In the genomic region with DNA sequence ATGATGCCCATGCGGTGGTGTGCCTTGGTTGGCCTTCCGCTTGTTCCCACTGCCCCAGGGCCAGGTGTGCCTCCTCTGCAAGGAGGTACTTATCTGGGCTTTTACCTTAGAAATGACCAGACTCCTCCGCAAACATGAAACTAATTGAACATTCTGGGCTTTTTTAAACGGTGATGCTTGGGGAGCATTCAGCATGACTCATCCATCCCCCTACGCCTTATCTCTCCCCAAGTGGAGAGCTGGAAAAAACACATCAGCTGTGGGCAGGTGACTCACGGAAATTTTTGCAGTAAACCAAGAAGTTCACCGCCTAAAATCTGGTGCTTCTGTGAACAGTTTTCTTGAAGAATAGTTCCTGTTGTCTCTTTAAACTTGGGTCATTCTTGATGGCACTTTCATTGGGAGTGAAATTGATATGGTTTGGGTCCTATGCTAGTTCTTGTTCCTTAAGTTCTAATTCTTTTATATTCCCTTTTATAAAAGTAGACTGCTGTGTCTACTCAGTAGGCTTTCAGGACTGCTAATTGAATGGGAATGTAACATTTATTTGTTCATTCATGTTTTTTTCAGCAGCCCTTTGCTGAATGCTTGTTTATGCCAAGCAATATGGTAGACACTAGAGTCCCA, we compare ENCODE assay signal across 1 cellular context.
TF ChIP-seq lines count a peak whose summit lies in the region.

No MANE protein-coding gene starts in this region.

TF ChIP-seq in K562, 482 proteins besides CTCF, POLR2A, EP300 and RAD21 (continued from another document and continues in another):
- TF ChIP-seq, protein P1, sequence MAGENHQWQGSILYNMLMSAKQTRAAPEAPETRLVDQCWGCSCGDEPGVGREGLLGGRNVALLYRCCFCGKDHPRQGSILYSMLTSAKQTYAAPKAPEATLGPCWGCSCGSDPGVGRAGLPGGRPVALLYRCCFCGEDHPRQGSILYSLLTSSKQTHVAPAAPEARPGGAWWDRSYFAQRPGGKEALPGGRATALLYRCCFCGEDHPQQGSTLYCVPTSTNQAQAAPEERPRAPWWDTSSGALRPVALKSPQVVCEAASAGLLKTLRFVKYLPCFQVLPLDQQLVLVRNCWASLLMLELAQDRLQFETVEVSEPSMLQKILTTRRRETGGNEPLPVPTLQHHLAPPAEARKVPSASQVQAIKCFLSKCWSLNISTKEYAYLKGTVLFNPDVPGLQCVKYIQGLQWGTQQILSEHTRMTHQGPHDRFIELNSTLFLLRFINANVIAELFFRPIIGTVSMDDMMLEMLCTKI (IDR thresholded peaks at IDR 0.05; ENCODE audit: partially characterized antibody), result no peak
- TF ChIP-seq ZNF354B (CRISPR knock-in tag; IDR thresholded peaks at IDR 0.05) (no peak), HDAC2 (IDR thresholded peaks at IDR 0.05) (peak; percentile 82), CEBPG (CRISPR knock-in tag; IDR thresholded peaks at IDR 0.05) (no peak), CEBPG (tag; conservative IDR thresholded peaks at IDR 0.05 in 1 of 2, IDR thresholded peaks at IDR 0.05 in 1 of 2) (no peak), KAT7 (CRISPR knock-in tag; IDR thresholded peaks at IDR 0.05; ENCODE audit: borderline replicate concordance) (no peak), ZNF316 (IDR thresholded peaks at IDR 0.05) (0 out of 2 replicates have a peak, but pooled peaks have one; percentile 12), ZC3H8 (IDR thresholded peaks at IDR 0.05) (no peak), CBFA2T3 (IDR thresholded peaks at IDR 0.05) (peak; percentile 83), SMARCC2 (IDR thresholded peaks at IDR 0.05; ENCODE audit: low read depth) (peak; percentile 98), ZNF778 (CRISPR knock-in tag; IDR thresholded peaks at IDR 0.05) (no peak), XRCC4 (IDR thresholded peaks at IDR 0.05; ENCODE audit: extremely low read depth, insufficient read depth, insufficient read length) (no peak), RNF2 (IDR thresholded peaks at IDR 0.05) (no peak), SMARCA4 (IDR thresholded peaks at IDR 0.05) (peak; percentile 99), TAF7 (tag; IDR thresholded peaks at IDR 0.05) (no peak), MTA1 (IDR thresholded peaks at IDR 0.05; ENCODE audit: borderline replicate concordance) (peak; percentile 62; the same call in 1 of the 2 replicates), ZEB2 (IDR thresholded peaks at IDR 0.05) (peak; percentile 93), WHSC1 (IDR thresholded peaks at IDR 0.05; ENCODE audit: low read length) (no peak), FOXA3 (CRISPR knock-in tag; conservative IDR thresholded peaks at IDR 0.05 in 1 of 2, IDR thresholded peaks at IDR 0.05 in 1 of 2) (no peak), NEUROD1 (IDR thresholded peaks at IDR 0.05; ENCODE audit: borderline replicate concordance, low read depth, low read length, partially characterized antibody) (peak; percentile 78), FUS (optimal IDR thresholded peaks at IDR 0.05; ENCODE audit: low read depth, low read length) (no peak), TFAM (CRISPR knock-in tag; conservative IDR thresholded peaks at IDR 0.05) (no peak), NFIC (IDR thresholded peaks at IDR 0.05) (no peak), KHSRP (IDR thresholded peaks at IDR 0.05) (no peak), STAT5A (IDR thresholded peaks at IDR 0.05; ENCODE audit: borderline replicate concordance, low read length) (peak; percentile 46; the same call in 1 of the 2 replicates), KLF16 (IDR thresholded peaks at IDR 0.05) (peak; percentile 65; the same call in 1 of the 2 replicates), NR2C2 (CRISPR knock-in tag; IDR thresholded peaks at IDR 0.05) (no peak; the same call in 1 of the 2 replicates), NR2C2 (tag; IDR thresholded peaks at IDR 0.05) (no peak), ZNF146 (CRISPR knock-in tag; IDR thresholded peaks at IDR 0.05; ENCODE audit: unreplicated experiment) (no peak), MED1 (CRISPR knock-in tag; IDR thresholded peaks at IDR 0.05; ENCODE audit: borderline replicate concordance) (no peak), CBFA2T2 (conservative IDR thresholded peaks at IDR 0.05) (peak; percentile 74), PPARD (CRISPR knock-in tag; IDR thresholded peaks at IDR 0.05) (no peak), HMG20B (CRISPR knock-in tag; IDR thresholded peaks at IDR 0.05) (no peak), CTBP1 (IDR thresholded peaks at IDR 0.05; ENCODE audit: borderline replicate concordance) (peak; percentile 92), ZNF75A (CRISPR knock-in tag; IDR thresholded peaks at IDR 0.05) (no peak), DPF2 (IDR thresholded peaks at IDR 0.05) (peak; percentile 97), KDM2B (CRISPR knock-in tag; IDR thresholded peaks at IDR 0.05) (no peak), PHF21A (IDR thresholded peaks at IDR 0.05; ENCODE audit: borderline replicate concordance, low read depth) (no peak), CSDE1 (IDR thresholded peaks at IDR 0.05) (no peak), GATAD2B (IDR thresholded peaks at IDR 0.05; ENCODE audit: borderline replicate concordance) (no peak), JUND (IDR thresholded peaks at IDR 0.05; ENCODE audit: borderline replicate concordance, low read depth, low read length) (peak; percentile 99), JUND (tag; IDR thresholded peaks at IDR 0.05; ENCODE audit: borderline replicate concordance, low read depth, low read length) (peak; percentile 99), SP2 (IDR thresholded peaks at IDR 0.05; ENCODE audit: extremely low read depth, low read depth, low read length, poor library complexity, severe bottlenecking) (no peak)
- TF ChIP-seq, protein P2, sequence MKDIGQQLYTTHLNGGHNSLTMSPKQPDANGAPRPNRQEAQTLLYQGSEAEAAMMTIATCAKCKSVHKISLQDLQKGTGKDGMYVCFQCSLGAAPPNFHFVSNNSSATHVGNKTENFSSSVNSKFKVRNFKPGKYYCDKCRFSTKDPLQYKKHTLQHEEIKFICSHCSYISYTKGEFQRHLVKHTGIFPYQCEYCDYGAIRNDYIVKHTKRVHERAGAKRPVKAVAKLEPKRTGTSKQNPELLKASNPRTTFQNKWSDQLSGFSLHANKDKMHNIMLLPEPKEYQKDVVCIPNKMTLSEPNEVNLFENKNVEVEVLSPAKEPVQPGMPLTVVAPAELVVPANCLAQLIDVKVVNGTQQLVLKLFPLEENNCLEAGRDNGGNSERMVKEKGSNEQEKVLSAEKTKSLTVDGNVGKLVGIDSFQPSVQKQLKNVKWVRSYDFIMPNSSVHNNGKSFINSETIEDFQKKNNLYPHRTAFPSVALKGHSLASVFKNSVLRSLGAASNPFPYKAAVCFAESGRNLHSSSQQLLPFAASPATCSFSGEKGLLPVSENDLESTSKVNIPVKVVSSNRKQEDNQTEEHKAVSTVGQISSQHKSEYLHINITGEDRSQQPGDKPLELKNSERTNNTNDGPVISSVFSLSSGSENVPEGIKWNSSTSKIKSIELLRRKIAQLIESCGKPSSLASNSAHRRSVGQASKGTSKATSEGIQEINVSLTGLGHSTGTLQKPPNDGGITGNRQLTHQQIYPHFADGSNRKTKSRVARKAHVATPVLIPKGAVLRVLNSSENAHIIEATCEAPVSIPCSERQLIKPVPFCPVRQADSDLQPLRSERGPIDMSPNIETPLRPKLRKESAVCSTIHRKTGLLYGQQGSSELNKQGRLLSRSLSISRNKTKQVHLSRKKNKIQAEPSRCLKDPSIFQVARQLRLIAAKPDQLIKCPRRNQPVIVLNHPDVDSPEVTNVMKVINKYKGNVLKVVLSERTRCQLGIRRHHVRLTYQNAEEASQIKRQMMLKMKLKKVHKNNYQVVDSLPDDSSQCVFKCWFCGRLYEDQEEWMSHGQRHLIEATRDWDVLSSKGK (CRISPR knock-in tag; IDR thresholded peaks at IDR 0.05), result no peak
- TF ChIP-seq, protein P3, sequence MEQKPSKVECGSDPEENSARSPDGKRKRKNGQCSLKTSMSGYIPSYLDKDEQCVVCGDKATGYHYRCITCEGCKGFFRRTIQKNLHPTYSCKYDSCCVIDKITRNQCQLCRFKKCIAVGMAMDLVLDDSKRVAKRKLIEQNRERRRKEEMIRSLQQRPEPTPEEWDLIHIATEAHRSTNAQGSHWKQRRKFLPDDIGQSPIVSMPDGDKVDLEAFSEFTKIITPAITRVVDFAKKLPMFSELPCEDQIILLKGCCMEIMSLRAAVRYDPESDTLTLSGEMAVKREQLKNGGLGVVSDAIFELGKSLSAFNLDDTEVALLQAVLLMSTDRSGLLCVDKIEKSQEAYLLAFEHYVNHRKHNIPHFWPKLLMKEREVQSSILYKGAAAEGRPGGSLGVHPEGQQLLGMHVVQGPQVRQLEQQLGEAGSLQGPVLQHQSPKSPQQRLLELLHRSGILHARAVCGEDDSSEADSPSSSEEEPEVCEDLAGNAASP (IDR thresholded peaks at IDR 0.05), result no peak
- TF ChIP-seq, protein P4, sequence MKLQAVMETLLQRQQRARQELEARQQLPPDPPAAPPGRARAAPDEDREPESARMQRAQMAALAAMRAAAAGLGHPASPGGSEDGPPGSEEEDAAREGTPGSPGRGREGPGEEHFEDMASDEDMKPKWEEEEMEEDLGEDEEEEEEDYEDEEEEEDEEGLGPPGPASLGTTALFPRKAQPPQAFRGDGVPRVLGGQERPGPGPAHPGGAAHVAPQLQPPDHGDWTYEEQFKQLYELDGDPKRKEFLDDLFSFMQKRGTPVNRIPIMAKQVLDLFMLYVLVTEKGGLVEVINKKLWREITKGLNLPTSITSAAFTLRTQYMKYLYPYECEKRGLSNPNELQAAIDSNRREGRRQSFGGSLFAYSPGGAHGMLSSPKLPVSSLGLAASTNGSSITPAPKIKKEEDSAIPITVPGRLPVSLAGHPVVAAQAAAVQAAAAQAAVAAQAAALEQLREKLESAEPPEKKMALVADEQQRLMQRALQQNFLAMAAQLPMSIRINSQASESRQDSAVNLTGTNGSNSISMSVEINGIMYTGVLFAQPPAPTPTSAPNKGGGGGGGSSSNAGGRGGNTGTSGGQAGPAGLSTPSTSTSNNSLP (IDR thresholded peaks at IDR 0.05; ENCODE audit: borderline replicate concordance, low read depth, low read length), result no peak
- TF ChIP-seq, protein P5, sequence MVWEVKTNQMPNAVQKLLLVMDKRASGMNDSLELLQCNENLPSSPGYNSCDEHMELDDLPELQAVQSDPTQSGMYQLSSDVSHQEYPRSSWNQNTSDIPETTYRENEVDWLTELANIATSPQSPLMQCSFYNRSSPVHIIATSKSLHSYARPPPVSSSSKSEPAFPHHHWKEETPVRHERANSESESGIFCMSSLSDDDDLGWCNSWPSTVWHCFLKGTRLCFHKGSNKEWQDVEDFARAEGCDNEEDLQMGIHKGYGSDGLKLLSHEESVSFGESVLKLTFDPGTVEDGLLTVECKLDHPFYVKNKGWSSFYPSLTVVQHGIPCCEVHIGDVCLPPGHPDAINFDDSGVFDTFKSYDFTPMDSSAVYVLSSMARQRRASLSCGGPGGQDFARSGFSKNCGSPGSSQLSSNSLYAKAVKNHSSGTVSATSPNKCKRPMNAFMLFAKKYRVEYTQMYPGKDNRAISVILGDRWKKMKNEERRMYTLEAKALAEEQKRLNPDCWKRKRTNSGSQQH (CRISPR knock-in tag; IDR thresholded peaks at IDR 0.05), result no peak
- TF ChIP-seq, protein P6, sequence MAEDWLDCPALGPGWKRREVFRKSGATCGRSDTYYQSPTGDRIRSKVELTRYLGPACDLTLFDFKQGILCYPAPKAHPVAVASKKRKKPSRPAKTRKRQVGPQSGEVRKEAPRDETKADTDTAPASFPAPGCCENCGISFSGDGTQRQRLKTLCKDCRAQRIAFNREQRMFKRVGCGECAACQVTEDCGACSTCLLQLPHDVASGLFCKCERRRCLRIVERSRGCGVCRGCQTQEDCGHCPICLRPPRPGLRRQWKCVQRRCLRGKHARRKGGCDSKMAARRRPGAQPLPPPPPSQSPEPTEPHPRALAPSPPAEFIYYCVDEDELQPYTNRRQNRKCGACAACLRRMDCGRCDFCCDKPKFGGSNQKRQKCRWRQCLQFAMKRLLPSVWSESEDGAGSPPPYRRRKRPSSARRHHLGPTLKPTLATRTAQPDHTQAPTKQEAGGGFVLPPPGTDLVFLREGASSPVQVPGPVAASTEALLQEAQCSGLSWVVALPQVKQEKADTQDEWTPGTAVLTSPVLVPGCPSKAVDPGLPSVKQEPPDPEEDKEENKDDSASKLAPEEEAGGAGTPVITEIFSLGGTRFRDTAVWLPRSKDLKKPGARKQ (CRISPR knock-in tag; IDR thresholded peaks at IDR 0.05), result no peak
- TF ChIP-seq, protein P7, sequence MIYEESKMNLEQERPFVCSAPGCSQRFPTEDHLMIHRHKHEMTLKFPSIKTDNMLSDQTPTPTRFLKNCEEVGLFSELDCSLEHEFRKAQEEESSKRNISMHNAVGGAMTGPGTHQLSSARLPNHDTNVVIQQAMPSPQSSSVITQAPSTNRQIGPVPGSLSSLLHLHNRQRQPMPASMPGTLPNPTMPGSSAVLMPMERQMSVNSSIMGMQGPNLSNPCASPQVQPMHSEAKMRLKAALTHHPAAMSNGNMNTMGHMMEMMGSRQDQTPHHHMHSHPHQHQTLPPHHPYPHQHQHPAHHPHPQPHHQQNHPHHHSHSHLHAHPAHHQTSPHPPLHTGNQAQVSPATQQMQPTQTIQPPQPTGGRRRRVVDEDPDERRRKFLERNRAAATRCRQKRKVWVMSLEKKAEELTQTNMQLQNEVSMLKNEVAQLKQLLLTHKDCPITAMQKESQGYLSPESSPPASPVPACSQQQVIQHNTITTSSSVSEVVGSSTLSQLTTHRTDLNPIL (CRISPR knock-in tag; IDR thresholded peaks at IDR 0.05), result no peak
- TF ChIP-seq, protein P8, sequence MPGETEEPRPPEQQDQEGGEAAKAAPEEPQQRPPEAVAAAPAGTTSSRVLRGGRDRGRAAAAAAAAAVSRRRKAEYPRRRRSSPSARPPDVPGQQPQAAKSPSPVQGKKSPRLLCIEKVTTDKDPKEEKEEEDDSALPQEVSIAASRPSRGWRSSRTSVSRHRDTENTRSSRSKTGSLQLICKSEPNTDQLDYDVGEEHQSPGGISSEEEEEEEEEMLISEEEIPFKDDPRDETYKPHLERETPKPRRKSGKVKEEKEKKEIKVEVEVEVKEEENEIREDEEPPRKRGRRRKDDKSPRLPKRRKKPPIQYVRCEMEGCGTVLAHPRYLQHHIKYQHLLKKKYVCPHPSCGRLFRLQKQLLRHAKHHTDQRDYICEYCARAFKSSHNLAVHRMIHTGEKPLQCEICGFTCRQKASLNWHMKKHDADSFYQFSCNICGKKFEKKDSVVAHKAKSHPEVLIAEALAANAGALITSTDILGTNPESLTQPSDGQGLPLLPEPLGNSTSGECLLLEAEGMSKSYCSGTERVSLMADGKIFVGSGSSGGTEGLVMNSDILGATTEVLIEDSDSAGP (CRISPR knock-in tag; IDR thresholded peaks at IDR 0.05), result no peak
- TF ChIP-seq, protein P9, sequence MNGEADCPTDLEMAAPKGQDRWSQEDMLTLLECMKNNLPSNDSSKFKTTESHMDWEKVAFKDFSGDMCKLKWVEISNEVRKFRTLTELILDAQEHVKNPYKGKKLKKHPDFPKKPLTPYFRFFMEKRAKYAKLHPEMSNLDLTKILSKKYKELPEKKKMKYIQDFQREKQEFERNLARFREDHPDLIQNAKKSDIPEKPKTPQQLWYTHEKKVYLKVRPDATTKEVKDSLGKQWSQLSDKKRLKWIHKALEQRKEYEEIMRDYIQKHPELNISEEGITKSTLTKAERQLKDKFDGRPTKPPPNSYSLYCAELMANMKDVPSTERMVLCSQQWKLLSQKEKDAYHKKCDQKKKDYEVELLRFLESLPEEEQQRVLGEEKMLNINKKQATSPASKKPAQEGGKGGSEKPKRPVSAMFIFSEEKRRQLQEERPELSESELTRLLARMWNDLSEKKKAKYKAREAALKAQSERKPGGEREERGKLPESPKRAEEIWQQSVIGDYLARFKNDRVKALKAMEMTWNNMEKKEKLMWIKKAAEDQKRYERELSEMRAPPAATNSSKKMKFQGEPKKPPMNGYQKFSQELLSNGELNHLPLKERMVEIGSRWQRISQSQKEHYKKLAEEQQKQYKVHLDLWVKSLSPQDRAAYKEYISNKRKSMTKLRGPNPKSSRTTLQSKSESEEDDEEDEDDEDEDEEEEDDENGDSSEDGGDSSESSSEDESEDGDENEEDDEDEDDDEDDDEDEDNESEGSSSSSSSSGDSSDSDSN (IDR thresholded peaks at IDR 0.05; ENCODE audit: borderline replicate concordance in 1 of 2, low read depth in 2 of 2, low read length in 2 of 2), result no peak
